In the genomic region with DNA sequence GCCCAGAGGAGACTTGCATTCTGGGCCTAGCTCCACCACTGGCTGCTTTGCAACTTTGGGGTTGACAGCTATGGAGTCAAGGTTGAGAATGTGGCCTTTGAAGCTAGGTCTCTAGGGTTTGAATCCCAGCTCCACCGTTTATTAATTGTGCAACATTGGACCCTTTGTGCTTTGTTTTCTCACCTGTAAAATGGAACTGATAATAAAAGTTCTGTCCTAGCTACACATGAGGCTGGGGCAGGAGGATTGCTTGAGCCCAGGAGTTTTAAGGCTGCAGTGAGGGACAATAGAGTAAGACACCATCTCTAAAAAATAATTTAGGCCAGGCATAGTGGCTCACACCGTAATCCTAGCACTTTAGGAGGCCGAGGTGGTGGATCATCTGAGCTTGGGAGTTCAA, we compare ENCODE assay signal across 21 cellular contexts. TPM values are rescaled to one million over a fixed set of nuclear protein-coding genes. Genes with fewer than 3 reads are reported as not detected.
DNase-seq lines count a peak whose midpoint lies in the region; ATAC-seq and TF ChIP-seq lines count a peak whose summit lies in the region.
"Had no signal": no experiment of that assay in that cellular context is flagged by ENCODE, and none has a peak within 500 bp of the region (broad histone marks: within the 10 kb centered on the region; RNA-seq: fewer than 3 reads in every experiment).

No MANE protein-coding gene starts in this region.

- H3K27me3 ChIP-seq in BLaER1 treated with 17β-estradiol and CSF1 and Interleukin-3, amounts not matched to agents 10 nM and 100 nM, result peaks cover 0 to 15% (median 3%) of the 10 kb centered on the region in 11 experiments; a peak in 5 of 22 replicates
- no peaks in the 10 kb centered on the region for H3K27me3 ChIP-seq in effector memory CD4-positive, alpha-beta T cell (replicated peaks; ENCODE audit: control insufficient read depth, insufficient read depth, low read length, poor library complexity, severe bottlenecking)
- H3K27me3 ChIP-seq in upper lobe of right lung, result no peaks in the 10 kb centered on the region

- H3K4me3 Mint-ChIP-seq in IgD-negative memory B cell, result no peak overlapping the region
- H3K4me3 Mint-ChIP-seq in immature natural killer cell, result no peak overlapping the region
- H3K4me3 Mint-ChIP-seq in stimulated activated effector memory CD8-positive, alpha-beta T cell treated with anti-CD3 and anti-CD28 coated beads, Interleukin-12 subunit alpha, Interleukin-12 subunit beta, amount 100 ng/mL, for 72 hours, result no peak overlapping the region

- H3K9me3 Mint-ChIP-seq in IgD-negative memory B cell, result no peaks in the 10 kb centered on the region
- no peaks in the 10 kb centered on the region for H3K9me3 Mint-ChIP-seq in immature natural killer cell
- no peaks in the 10 kb centered on the region for H3K9me3 Mint-ChIP-seq in stimulated activated effector memory CD8-positive, alpha-beta T cell treated with anti-CD3 and anti-CD28 coated beads, Interleukin-12 subunit alpha, Interleukin-12 subunit beta, amount 100 ng/mL, for 72 hours

- ATAC-seq in stimulated activated effector memory CD8-positive, alpha-beta T cell treated with anti-CD3 and anti-CD28 coated beads, Interleukin-12 subunit alpha, Interleukin-12 subunit beta, amount 100 ng/mL, for 72 hours, result no peak
- ATAC-seq in upper lobe of right lung, result no peak
- ATAC-seq: Panc1 had no signal

- H3K27me3 Mint-ChIP-seq in IgD-negative memory B cell (no peaks in the 10 kb centered on the region), immature natural killer cell (ENCODE audit: low read depth in 3 of 3) (peaks cover 10 to 16% (median 10%) of the 10 kb centered on the region in 3 donors)

- no peaks in the 10 kb centered on the region for H3K9me3 ChIP-seq in BLaER1 treated with 17β-estradiol and CSF1 and Interleukin-3, amounts not matched to agents 10 nM and 100 nM (replicated peaks in 1 of 11)
- H3K9me3 ChIP-seq in effector memory CD4-positive, alpha-beta T cell (ENCODE audit: control insufficient read depth, low read length), result no peaks in the 10 kb centered on the region
- no peaks in the 10 kb centered on the region for H3K9me3 ChIP-seq in upper lobe of right lung
- H3K9me3 ChIP-seq: SK-N-SH had no signal

- H3K4me3 ChIP-seq in BLaER1 treated with 17β-estradiol and CSF1 and Interleukin-3, amounts not matched to agents 10 nM and 100 nM, result no peak overlapping the region
- H3K4me3 ChIP-seq in effector memory CD4-positive, alpha-beta T cell (ENCODE audit: insufficient read depth, low read depth, low read length, poor library complexity, severe bottlenecking), result no peak overlapping the region
- no peak overlapping the region for H3K4me3 ChIP-seq in upper lobe of right lung

- intact Hi-C loops in upper lobe of right lung (cut with DNase I), result loop anchor here (5.0 kb wide), 1 partner anchor 33 kb away; no protein-coding TSS in a partner anchor

- peaks cover 0 to 40% (median 21%) of the 10 kb centered on the region in 11 experiments; a peak in 13 of 22 replicates for H4K20me1 ChIP-seq in BLaER1 treated with 17β-estradiol and CSF1 and Interleukin-3, amounts not matched to agents 10 nM and 100 nM

- H3K4me1 Mint-ChIP-seq in IgD-negative memory B cell (peaks cover 24 to 44% (median 37%) of the 10 kb centered on the region in 3 donors), immature natural killer cell (peaks cover 20 to 29% of the 10 kb centered on the region in 2 donors)
- H3K4me1 Mint-ChIP-seq in stimulated activated effector memory CD8-positive, alpha-beta T cell treated with anti-CD3 and anti-CD28 coated beads, Interleukin-12 subunit alpha, Interleukin-12 subunit beta, amount 100 ng/mL, for 72 hours, result peaks cover 79% of the 10 kb centered on the region

- no peaks in the 10 kb centered on the region for H3K36me3 ChIP-seq in BLaER1 treated with 17β-estradiol and CSF1 and Interleukin-3, amounts not matched to agents 10 nM and 100 nM
- no peaks in the 10 kb centered on the region for H3K36me3 ChIP-seq in effector memory CD4-positive, alpha-beta T cell (ENCODE audit: control insufficient read depth, insufficient read depth, low read length)
- no peaks in the 10 kb centered on the region for H3K36me3 ChIP-seq in upper lobe of right lung

- peak overlapping the region in 6 of 11 experiments; percentile 29 to 94 (median 91); a peak in 6 of 22 replicates for H3K4me2 ChIP-seq in BLaER1 treated with 17β-estradiol and CSF1 and Interleukin-3, amounts not matched to agents 10 nM and 100 nM
- H3K4me2 ChIP-seq: SK-N-SH had no signal

- peak overlapping the region in 3 of 11 experiments; percentile 5 to 35 (median 23); a peak in 4 of 22 replicates for H3K27ac ChIP-seq in BLaER1 treated with 17β-estradiol and CSF1 and Interleukin-3, amounts not matched to agents 10 nM and 100 nM
- no peak overlapping the region for H3K27ac ChIP-seq in effector memory CD4-positive, alpha-beta T cell (ENCODE audit: insufficient read depth, low read length, poor library complexity, severe bottlenecking)
- H3K27ac ChIP-seq in upper lobe of right lung, result no peak overlapping the region
- H3K27ac ChIP-seq: HL-60 had no signal

- H3K9ac ChIP-seq in BLaER1 treated with 17β-estradiol and CSF1 and Interleukin-3, amounts not matched to agents 10 nM and 100 nM, result no peak overlapping the region
- H3K9ac ChIP-seq: SK-N-SH had no signal

- peaks cover 56 to 92% (median 79%) of the 10 kb centered on the region in 10 experiments for H3K4me1 ChIP-seq in BLaER1 treated with 17β-estradiol and CSF1 and Interleukin-3, amounts not matched to agents 10 nM and 100 nM
- H3K4me1 ChIP-seq in effector memory CD4-positive, alpha-beta T cell (ENCODE audit: control insufficient read depth, insufficient read depth, low read length, poor library complexity, severe bottlenecking), result peaks cover 45% of the 10 kb centered on the region
- H3K4me1 ChIP-seq in upper lobe of right lung, result peaks cover 32% of the 10 kb centered on the region

- no peak for TF ChIP-seq CTCF in upper lobe of right lung (IDR thresholded peaks at IDR 0.05)

- H3K27ac Mint-ChIP-seq in IgD-negative memory B cell (peak overlapping the region in 2 of 3 donors; percentile 81 to 96), immature natural killer cell (peak overlapping the region in 5 of 6 donors; percentile 63 to 100 (median 94))
- H3K27ac Mint-ChIP-seq in stimulated activated effector memory CD8-positive, alpha-beta T cell treated with anti-CD3 and anti-CD28 coated beads, Interleukin-12 subunit alpha, Interleukin-12 subunit beta, amount 100 ng/mL, for 72 hours, result peak overlapping the region; percentile 97

- H3K36me3 Mint-ChIP-seq in IgD-negative memory B cell, result no peaks in the 10 kb centered on the region
- no peaks in the 10 kb centered on the region for H3K36me3 Mint-ChIP-seq in immature natural killer cell
- H3K36me3 Mint-ChIP-seq in stimulated activated effector memory CD8-positive, alpha-beta T cell treated with anti-CD3 and anti-CD28 coated beads, Interleukin-12 subunit alpha, Interleukin-12 subunit beta, amount 100 ng/mL, for 72 hours, result peaks cover 32% of the 10 kb centered on the region

- no peak for DNase-seq in immature natural killer cell
- no peak for DNase-seq in stimulated activated effector memory CD8-positive, alpha-beta T cell treated with anti-CD3 and anti-CD28 coated beads, Interleukin-12 subunit alpha, Interleukin-12 subunit beta, amount 100 ng/mL, for 72 hours (ENCODE audit: low spot score in 2 of 2)
- DNase-seq in effector memory CD4-positive, alpha-beta T cell, result no peak
- no peak for DNase-seq in NCI-H524 treated with DMSO at 0.1 percent for 48 hours (lab: John Stamatoyannopoulos, UW)
- DNase-seq in upper lobe of right lung, result no peak
- DNase-seq: GOT3, KBM-7, NCI-H1092, NCI-H1694, NCI-H2107, NCI-H345, NCI-H748 treated with DMSO at 0.1 percent for 48 hours, Right ventricle myocardium superior, SK-N-SH had no signal

RNA-seq across cellular contexts. Expression of gene LMNA, which starts 15.2 kb away (rescaled TPM):
- polyA plus RNA-seq in IgD-negative memory B cell (5.7 TPM), immature natural killer cell (10 to 100 TPM in 2 of 3 donors, 1 to 10 TPM in 1; 4.4 to 14.0 (median 10.3) TPM)
- 235 TPM for total RNA-seq in upper lobe of right lung

RNA-seq across cellular contexts. Expression of gene MEX3A, which starts 17.0 kb away (rescaled TPM):
- polyA plus RNA-seq in IgD-negative memory B cell (0.05 TPM), immature natural killer cell (not detected)
- 0.52 TPM for total RNA-seq in upper lobe of right lung
- polyA plus RNA-seq: CD14-positive monocyte had no signal

RNA-seq across cellular contexts. Expression of gene RAB25, which starts 38.3 kb away (rescaled TPM):
- polyA plus RNA-seq in IgD-negative memory B cell (2.9 TPM), immature natural killer cell (not detected)
- 62.0 TPM for total RNA-seq in upper lobe of right lung
- total RNA-seq: Daoy, M059J, Right ventricle myocardium superior had no signal
- polyA plus RNA-seq: CD14-positive monocyte, SK-N-SH had no signal

RNA-seq across cellular contexts. Expression of gene LAMTOR2, which starts 44.7 kb away (rescaled TPM):
- polyA plus RNA-seq in IgD-negative memory B cell (159 TPM), immature natural killer cell (100 to 1,000 TPM; 144 to 204 (median 160) TPM)
- total RNA-seq in upper lobe of right lung, result 49.7 TPM

RNA-seq across cellular contexts. Expression of gene UBQLN4, which starts 45.7 kb away (rescaled TPM):
- polyA plus RNA-seq in IgD-negative memory B cell, result 7.6 TPM
- polyA plus RNA-seq in immature natural killer cell, result 10 to 100 TPM in 1 of 3 donors, 1 to 10 TPM in 2; 5.0 to 10.8 (median 7.6) TPM
- 37.0 TPM for total RNA-seq in upper lobe of right lung
